ENCODE assay signal across 15 cellular contexts in genomic region chr2:119085613-119086012, GRCh38.
"Had no signal": no experiment of that assay in that cellular context is flagged by ENCODE, and none has a peak within 500 bp of the region (broad histone marks: within the 10 kb centered on the region; RNA-seq: fewer than 3 reads in every experiment).

No MANE protein-coding gene starts in this region.

- DNase-seq: activated CD4-positive, alpha-beta T cell treated with anti-CD3 and anti-CD28 coated beads, Interleukin-2, amount 50 U/mL, for 4 hours; activated CD8-positive, alpha-beta memory T cell treated with anti-CD3 and anti-CD28 coated beads, Interleukin-2, amount 10 ng/mL, durations not matched to agents 7 days and 5 days; activated effector memory CD4-positive, alpha-beta T cell treated with anti-CD3 and anti-CD28 coated beads, Interleukin-2, amount 50 U/mL, for 16 hours; activated T-cell treated with anti-CD3 and anti-CD28 coated beads, Interleukin-2, amount 50 U/mL, for 24 hours; esophagus squamous epithelium; foreskin melanocyte; heart right ventricle; midbrain; natural killer cell; right cardiac atrium; stimulated activated naive B cell treated with anti-CD40 and anti-IgM and Interleukin-4, amounts not matched to agents 10 μg/mL and 1 μg/mL and 100 μg/mL, for 72 hours had no signal

- H3K4me3 ChIP-seq: esophagus squamous epithelium, heart right ventricle, lung, suprapubic skin had no signal

- ATAC-seq: activated CD4-positive, CD25-positive, alpha-beta regulatory T cell treated with anti-CD3 and anti-CD28 coated beads, Interleukin-2, amount 50 U/mL, for 24 hours; activated CD8-positive, alpha-beta memory T cell treated with anti-CD3 and anti-CD28 coated beads, Interleukin-2, amount 10 ng/mL, durations not matched to agents 7 days and 5 days; heart right ventricle; natural killer cell; right cardiac atrium; SK-N-SH treated with all-trans-retinoic acid at 6 μM for 48 hours; stimulated activated naive B cell treated with anti-CD40 and anti-IgM and Interleukin-4, amounts not matched to agents 10 μg/mL and 1 μg/mL and 100 μg/mL, for 72 hours had no signal
